1 cellular context compared by ENCODE assay signal in genomic region chr1:215132156-215132555, GRCh38.
TF ChIP-seq lines count a peak whose summit lies in the region.

No MANE protein-coding gene starts in this region.

TF ChIP-seq in IMR-90, 13 proteins besides CTCF, POLR2A, EP300 and RAD21 (continued from another document):
- TF ChIP-seq FOS (IDR thresholded peaks at IDR 0.05; ENCODE audit: low read depth, low read length) (no peak), ELK1 (IDR thresholded peaks at IDR 0.05; ENCODE audit: borderline replicate concordance, low read depth, low read length) (no peak)
